ENCODE assay signal across 1 cellular context in genomic region chr2:83016343-83017110, GRCh38.
TF ChIP-seq lines count a peak whose summit lies in the region.

No MANE protein-coding gene starts in this region.

TF ChIP-seq in H1, 55 proteins besides CTCF, POLR2A, EP300 and RAD21:
- TF ChIP-seq JUND (IDR thresholded peaks at IDR 0.05; ENCODE audit: low read length) (no peak), KDM4A (IDR thresholded peaks at IDR 0.05; ENCODE audit: low read depth, low read length, severe bottlenecking) (no peak), SP4 (IDR thresholded peaks at IDR 0.05; ENCODE audit: low read length) (no peak), CHD1 (IDR thresholded peaks at IDR 0.05; ENCODE audit: low read depth, low read length) (no peak), CBX8 (IDR thresholded peaks at IDR 0.05; ENCODE audit: borderline replicate concordance, low read depth, low read length) (no peak), POLR2AphosphoS5 (IDR thresholded peaks at IDR 0.05; ENCODE audit: low read depth, low read length) (no peak), USF2 (IDR thresholded peaks at IDR 0.05; ENCODE audit: low read length) (no peak), SAP30 (IDR thresholded peaks at IDR 0.05; ENCODE audit: insufficient read depth, insufficient replicate concordance, low read length) (no peak), ZNF274 (IDR thresholded peaks at IDR 0.05; ENCODE audit: borderline replicate concordance, extremely low read depth, low read length) (no peak), NANOG (IDR thresholded peaks at IDR 0.05; ENCODE audit: insufficient read depth, low read depth, low read length, poor library complexity, severe bottlenecking) (no peak), SRF (IDR thresholded peaks at IDR 0.05; ENCODE audit: low read depth, low read length) (no peak), GTF2F1 (IDR thresholded peaks at IDR 0.05; ENCODE audit: borderline replicate concordance, low read depth, low read length) (no peak), ATF2 (IDR thresholded peaks at IDR 0.05; ENCODE audit: low read length) (no peak), CBX5 (IDR thresholded peaks at IDR 0.05; ENCODE audit: low read depth, low read length) (no peak), TAF1 (IDR thresholded peaks at IDR 0.05; ENCODE audit: low read depth, low read length) (no peak), SIN3A (conservative IDR thresholded peaks at IDR 0.05 in 1 of 2, IDR thresholded peaks at IDR 0.05 in 1 of 2; ENCODE audit: low read depth in 1 of 2, low read length in 2 of 2) (no peak), ASH2L (IDR thresholded peaks at IDR 0.05; ENCODE audit: low read length) (no peak), HDAC2 (IDR thresholded peaks at IDR 0.05; ENCODE audit: borderline replicate concordance in 1 of 2, low read depth in 2 of 2, low read length in 2 of 2) (no peak), EGR1 (IDR thresholded peaks at IDR 0.05; ENCODE audit: borderline replicate concordance, low read depth, low read length) (no peak), RBBP5 (IDR thresholded peaks at IDR 0.05; ENCODE audit: borderline replicate concordance, low read depth, low read length) (no peak)
